Comparison of ENCODE assay signal across 27 cellular contexts in the genomic region with DNA sequence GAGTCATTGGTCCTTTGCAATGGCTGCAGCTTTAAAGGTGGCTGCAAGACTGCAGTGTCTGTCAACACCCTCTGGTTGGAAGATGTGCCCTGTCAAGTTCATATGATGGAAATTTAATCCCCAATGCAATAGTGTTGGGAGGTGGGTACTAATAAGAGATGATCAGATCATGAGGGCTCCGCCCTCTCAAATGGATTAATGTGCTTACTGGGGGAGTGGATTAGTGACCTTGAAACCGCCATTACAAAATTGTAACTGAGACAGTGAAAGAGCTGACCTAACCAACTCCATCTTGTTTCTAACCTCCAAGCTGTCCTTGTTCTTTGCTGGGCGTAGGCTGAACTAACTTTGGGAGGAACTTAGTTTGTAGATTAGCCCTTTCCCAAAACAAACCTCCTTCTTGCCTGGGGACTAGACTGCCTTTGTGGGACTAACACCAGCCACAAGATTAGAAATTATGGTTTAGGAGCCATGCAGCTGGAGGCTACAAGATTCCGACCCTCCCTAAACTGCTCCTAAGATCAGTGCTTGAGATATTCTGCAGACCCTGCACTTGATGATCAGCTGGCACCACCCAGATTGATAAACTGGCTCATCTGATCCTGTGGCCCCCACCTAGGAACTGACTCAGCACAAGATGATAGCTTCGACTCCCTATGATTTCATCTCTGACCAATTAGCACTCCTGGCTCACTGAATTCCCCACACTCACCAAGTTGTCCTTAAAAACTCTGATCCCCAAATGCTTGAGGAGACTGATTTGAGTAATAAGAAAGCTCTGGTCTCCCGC. TPM values are rescaled to one million over a fixed set of nuclear protein-coding genes. Genes with fewer than 3 reads are reported as not detected.
"Had no signal": no experiment of that assay in that cellular context is flagged by ENCODE, and none has a peak within 500 bp of the region (broad histone marks: within the 10 kb centered on the region; RNA-seq: fewer than 3 reads in every experiment).

No MANE protein-coding gene starts in this region.

- H3K36me3 Mint-ChIP-seq: mesothelial cell of epicardium, naive B cell had no signal

- H3K27ac Mint-ChIP-seq: dendritic cell treated with granulocyte-macrophage colony-stimulating factor and Interleukin-4, amounts not matched to agents 40 ng/mL and 50 ng/mL, for 4 days; effector memory CD8-positive, alpha-beta T cell; endodermal cell; mesothelial cell of epicardium; naive B cell; naive thymus-derived CD8-positive, alpha-beta T cell had no signal

- H3K27me3 ChIP-seq: gastrocnemius medialis had no signal

- H3K27me3 Mint-ChIP-seq: dendritic cell treated with granulocyte-macrophage colony-stimulating factor and Interleukin-4, amounts not matched to agents 40 ng/mL and 50 ng/mL, for 4 days had no signal

- H3K4me1 ChIP-seq: gastrocnemius medialis, heart right ventricle, left lung, lower lobe of right lung had no signal

- H3K36me3 ChIP-seq: esophagus squamous epithelium, gastrocnemius medialis, heart right ventricle, left lung, lower lobe of right lung had no signal

- H3K4me3 Mint-ChIP-seq: dendritic cell treated with granulocyte-macrophage colony-stimulating factor and Interleukin-4, amounts not matched to agents 40 ng/mL and 50 ng/mL, for 4 days; effector memory CD8-positive, alpha-beta T cell; endodermal cell; mesothelial cell of epicardium; naive B cell had no signal

- DNase-seq: cortex of kidney; effector CD8-positive, alpha-beta T cell; effector memory CD8-positive, alpha-beta T cell; endodermal cell; erythroblast; esophagus squamous epithelium; foreskin fibroblast; foreskin melanocyte; gastrocnemius medialis; glutamatergic neuron; head of caudate nucleus; heart right ventricle; hippocampal formation; left cardiac atrium; left lung; left ventricle myocardium superior; lower lobe of right lung; mesenchymal stem cell; mucosa of descending colon; naive B cell; naive thymus-derived CD8-positive, alpha-beta T cell had no signal

- H3K27ac ChIP-seq: epithelial cell of prostate, esophagus squamous epithelium, gastrocnemius medialis, heart right ventricle, left lung, lower lobe of right lung had no signal

- H3K9me3 ChIP-seq: esophagus squamous epithelium, gastrocnemius medialis, heart right ventricle, left lung, lower lobe of right lung, mucosa of descending colon had no signal

- H3K9me3 Mint-ChIP-seq: dendritic cell treated with granulocyte-macrophage colony-stimulating factor and Interleukin-4, amounts not matched to agents 40 ng/mL and 50 ng/mL, for 4 days; endodermal cell; mesothelial cell of epicardium; naive thymus-derived CD8-positive, alpha-beta T cell had no signal

- H3K4me1 Mint-ChIP-seq: naive B cell had no signal

- ATAC-seq: effector memory CD8-positive, alpha-beta T cell; esophagus mucosa; gastrocnemius medialis; heart right ventricle; left cardiac atrium; left lung; left ventricle myocardium superior; lower lobe of right lung; mucosa of descending colon; naive thymus-derived CD8-positive, alpha-beta T cell had no signal

- H3K4me3 ChIP-seq: esophagus squamous epithelium, gastrocnemius medialis, heart right ventricle, left lung, lower lobe of right lung, mucosa of descending colon had no signal

RNA-seq across cellular contexts. Expression of a gene that starts 13.7 kb away (rescaled TPM):
- total RNA-seq: myocyte had no signal
- polyA plus RNA-seq: keratinocyte; naive thymus-derived CD8-positive, alpha-beta T cell had no signal
